ENCODE assay signal across 9 cellular contexts in genomic region chr16:4081577-4082021, GRCh38. TPM values are rescaled to one million over a fixed set of nuclear protein-coding genes. Genes with fewer than 3 reads are reported as not detected.
DNase-seq lines count a peak whose midpoint lies in the region; ATAC-seq and TF ChIP-seq lines count a peak whose summit lies in the region.
"Had no signal": no experiment of that assay in that cellular context is flagged by ENCODE, and none has a peak within 500 bp of the region (broad histone marks: within the 10 kb centered on the region; RNA-seq: fewer than 3 reads in every experiment).

No MANE protein-coding gene starts in this region.

- H3K23me2 ChIP-seq in H9 (ENCODE audit: insufficient read length, low read depth, low read length, poor library complexity, severe bottlenecking), result no peaks in the 10 kb centered on the region

- 0 out of 2 replicates have a peak, but pooled peaks cover 3% of the 10 kb centered on the region for H4K20me1 ChIP-seq in DND-41 (ENCODE audit: insufficient read depth, low read length)
- no peaks in the 10 kb centered on the region for H4K20me1 ChIP-seq in H9 (ENCODE audit: control insufficient read depth, insufficient read depth, insufficient read length)

- H4K5ac ChIP-seq in H9 (ENCODE audit: insufficient read length, low read depth, low read length), result no peak overlapping the region

- H3K9ac ChIP-seq in DND-41 (ENCODE audit: low read depth, low read length), result no peak overlapping the region
- H3K9ac ChIP-seq in endocrine pancreas (ENCODE audit: control insufficient read depth, insufficient read depth, low read length), result no peak overlapping the region
- H3K9ac ChIP-seq in neuronal stem cell (ENCODE audit: low read depth, low read length, poor library complexity), result no peak overlapping the region
- no peak overlapping the region for H3K9ac ChIP-seq in H9 (ENCODE audit: extremely low read depth, insufficient read length, low read length)

- H3K4me3 ChIP-seq in DND-41 (ENCODE audit: low read depth in 1 of 2, low read length in 2 of 2) (no peak overlapping the region), endocrine pancreas (ENCODE audit: control insufficient read depth, insufficient read depth, low read length) (peak overlapping the region; percentile 62), neuronal stem cell (ENCODE audit: low read length in 2 of 2) (no peak overlapping the region)

- H3K23ac ChIP-seq in neuronal stem cell (ENCODE audit: low read depth, low read length, poor library complexity) (no peak overlapping the region), H9 (ENCODE audit: insufficient read length, low read depth, low read length) (no peak overlapping the region)

- no peak overlapping the region for H3K56ac ChIP-seq in H9 (ENCODE audit: insufficient read length, low read depth, low read length)

- H2AFZ ChIP-seq in DND-41 (ENCODE audit: low read depth, low read length) (no peak overlapping the region), neuronal stem cell (ENCODE audit: low read length) (no peak overlapping the region), H9 (ENCODE audit: low read length) (no peak overlapping the region)

- H3K4me1 ChIP-seq in DND-41 (ENCODE audit: insufficient read depth, low read length) (no peaks in the 10 kb centered on the region), endocrine pancreas (ENCODE audit: control insufficient read depth, insufficient read depth, low read length) (no peaks in the 10 kb centered on the region), neuronal stem cell (ENCODE audit: control insufficient read depth in 2 of 2, insufficient read depth in 1 of 2, low read depth in 1 of 2, low read length in 2 of 2) (peaks cover 0 to 4% of the 10 kb centered on the region in 2 donors), H9 (ENCODE audit: insufficient read depth, low read length) (no peaks in the 10 kb centered on the region)

- no peaks in the 10 kb centered on the region for H3K9me3 Mint-ChIP-seq in activated CD8-positive, alpha-beta T cell treated with anti-CD3 and anti-CD28 coated beads, Interleukin-2, amount 10 ng/mL, durations not matched to agents 7 days and 5 days (ENCODE audit: insufficient read depth)
- peaks cover 0 to 2% of the 10 kb centered on the region in 2 experiments; a peak in 2 of 5 replicates for H3K9me3 Mint-ChIP-seq in H9

- peak overlapping the region; percentile 50 for H3K27ac Mint-ChIP-seq in activated CD8-positive, alpha-beta T cell treated with anti-CD3 and anti-CD28 coated beads, Interleukin-2, amount 10 ng/mL, durations not matched to agents 7 days and 5 days
- H3K27ac Mint-ChIP-seq in H9, result no peak overlapping the region

- peaks cover 44% of the 10 kb centered on the region for H3K4me1 Mint-ChIP-seq in activated CD8-positive, alpha-beta T cell treated with anti-CD3 and anti-CD28 coated beads, Interleukin-2, amount 10 ng/mL, durations not matched to agents 7 days and 5 days (ENCODE audit: low read depth)
- H3K4me1 Mint-ChIP-seq in H9, result peaks cover 12 to 20% of the 10 kb centered on the region in 2 experiments

- H3K4ac ChIP-seq in neuronal stem cell (ENCODE audit: low read length) (no peak overlapping the region), H9 (ENCODE audit: low read depth, low read length) (no peak overlapping the region)

- H3K27ac ChIP-seq in DND-41 (ENCODE audit: low read length), result no peak overlapping the region
- H3K27ac ChIP-seq in neuronal stem cell (replicated peaks; ENCODE audit: low read length), result no peak overlapping the region
- H3K27ac ChIP-seq in H9 (ENCODE audit: insufficient read length, low read depth, low read length), result no peak overlapping the region

- POLR2A ChIA-PET in activated CD8-positive, alpha-beta T cell treated with anti-CD3 and anti-CD28 coated beads, Interleukin-2, amount 10 ng/mL, durations not matched to agents 7 days and 5 days (lab: Charles Lee), result interaction anchor here (0.6 kb wide), 1 partner anchor 28 kb away, joined by 4 read pairs; no protein-coding TSS in a partner anchor

- peak overlapping the region; percentile 27 for H3K4me3 Mint-ChIP-seq in activated CD8-positive, alpha-beta T cell treated with anti-CD3 and anti-CD28 coated beads, Interleukin-2, amount 10 ng/mL, durations not matched to agents 7 days and 5 days
- no peak overlapping the region for H3K4me3 Mint-ChIP-seq in H9

- H4K91ac ChIP-seq in neuronal stem cell (ENCODE audit: low read depth, low read length, poor library complexity) (no peak overlapping the region), H9 (ENCODE audit: insufficient read length, low read depth, low read length) (no peak overlapping the region)

- H3K36me3 ChIP-seq in DND-41 (ENCODE audit: insufficient read depth, low read length) (no peaks in the 10 kb centered on the region), endocrine pancreas (ENCODE audit: control insufficient read depth, insufficient read depth, low read length) (no peaks in the 10 kb centered on the region), neuronal stem cell (replicated peaks in 1 of 2; ENCODE audit: control insufficient read depth in 2 of 2, insufficient read depth in 2 of 2, low read length in 2 of 2) (no peaks in the 10 kb centered on the region)

- no peak overlapping the region for H3K14ac ChIP-seq in neuronal stem cell (ENCODE audit: low read length)
- H3K14ac ChIP-seq in H9 (ENCODE audit: insufficient read depth, low read length), result no peak overlapping the region; the same call in 1 of the 2 replicates

- H3K79me2 ChIP-seq in DND-41 (ENCODE audit: insufficient read depth, low read length) (no peaks in the 10 kb centered on the region), H9 (ENCODE audit: insufficient read depth, low read length) (no peaks in the 10 kb centered on the region)

- CTCF ChIA-PET in activated CD8-positive, alpha-beta T cell treated with anti-CD3 and anti-CD28 coated beads, Interleukin-2, amount 10 ng/mL, durations not matched to agents 7 days and 5 days (lab: Charles Lee), result interaction anchor here (0.6 to 1.1 kb wide), 2 partner anchors 11 to 172 kb away, joined by 3 to 4 read pairs; no protein-coding TSS in a partner anchor

- peaks cover 8% of the 10 kb centered on the region for H3K36me3 Mint-ChIP-seq in activated CD8-positive, alpha-beta T cell treated with anti-CD3 and anti-CD28 coated beads, Interleukin-2, amount 10 ng/mL, durations not matched to agents 7 days and 5 days (ENCODE audit: low read depth)
- H3K36me3 Mint-ChIP-seq in H9 (ENCODE audit: insufficient read depth in 1 of 3, low read depth in 3 of 3), result peaks cover 0 to 2% (median 0%) of the 10 kb centered on the region in 3 experiments; a peak in 1 of 7 replicates

- H3K18ac ChIP-seq in neuronal stem cell (ENCODE audit: low read length) (no peak overlapping the region), H9 (ENCODE audit: insufficient read length, low read depth, low read length) (no peak overlapping the region)

- TF ChIP-seq CTCF in DND-41 (IDR thresholded peaks at IDR 0.05; ENCODE audit: borderline replicate concordance, extremely low read depth, low read length, poor library complexity, severe bottlenecking) (no peak), H9 (conservative IDR thresholded peaks at IDR 0.05) (no peak)

- H4K8ac ChIP-seq in neuronal stem cell (ENCODE audit: low read depth, low read length), result no peak overlapping the region
- H4K8ac ChIP-seq in H9 (replicated peaks; ENCODE audit: insufficient read length, low read depth, low read length), result no peak overlapping the region

- H2BK12ac ChIP-seq in neuronal stem cell (ENCODE audit: low read length) (no peak overlapping the region), H9 (ENCODE audit: insufficient read length, low read depth, low read length) (no peak overlapping the region)

- H2BK120ac ChIP-seq in neuronal stem cell (ENCODE audit: low read depth, low read length) (no peak overlapping the region), H9 (ENCODE audit: low read depth, low read length, poor library complexity, severe bottlenecking) (no peak overlapping the region)

- peak; percentile 93 for ATAC-seq in DND-41 (ENCODE audit: insufficient read depth, low read depth)
- peak; percentile 51 for ATAC-seq in activated CD8-positive, alpha-beta T cell treated with anti-CD3 and anti-CD28 coated beads, Interleukin-2, amount 10 ng/mL, durations not matched to agents 7 days and 5 days
- no peak for ATAC-seq in HG03442 (IDR thresholded peaks at IDR 0.05; ENCODE audit: unreplicated experiment)

- H2AK5ac ChIP-seq in neuronal stem cell (ENCODE audit: low read depth, low read length) (no peak overlapping the region), H9 (ENCODE audit: insufficient read length, low read length) (no peak overlapping the region)

- H2BK20ac ChIP-seq in H9 (ENCODE audit: low read depth, low read length, poor library complexity, severe bottlenecking), result no peak overlapping the region

- H2BK5ac ChIP-seq in neuronal stem cell (ENCODE audit: low read length) (no peak overlapping the region), H9 (ENCODE audit: insufficient read length, low read length) (no peak overlapping the region)

- H3K9me3 ChIP-seq in DND-41 (ENCODE audit: insufficient read depth, low read length, severe bottlenecking) (no peaks in the 10 kb centered on the region), endocrine pancreas (ENCODE audit: control insufficient read depth, low read length) (no peaks in the 10 kb centered on the region), neuronal stem cell (replicated peaks in 1 of 2; ENCODE audit: control insufficient read depth in 2 of 2, insufficient read depth in 1 of 2, low read depth in 1 of 2, low read length in 2 of 2) (no peaks in the 10 kb centered on the region), H9 (ENCODE audit: control insufficient read depth, low read depth, low read length) (no peaks in the 10 kb centered on the region)

- H3K4me2 ChIP-seq in DND-41 (ENCODE audit: insufficient read depth, low read length) (no peak overlapping the region), neuronal stem cell (ENCODE audit: insufficient read depth, low read length, poor library complexity, severe bottlenecking) (no peak overlapping the region), H9 (ENCODE audit: insufficient read depth, insufficient read length, low read length) (no peak overlapping the region)

- peak; percentile 70 for DNase-seq in DND-41
- peak; percentile 41 for DNase-seq in activated CD8-positive, alpha-beta T cell treated with anti-CD3 and anti-CD28 coated beads, Interleukin-2, amount 10 ng/mL, durations not matched to agents 7 days and 5 days
- peak; percentile 43 for DNase-seq in stimulated activated CD4-positive, alpha-beta T cell treated with anti-CD3 and anti-CD28 coated beads, Interleukin-4, amount 100 ng/mL, for 1 hour
- no peak for DNase-seq in neuronal stem cell (ENCODE audit: low spot score)
- no peak for DNase-seq in EL
- no peak for DNase-seq in H9
- DNase-seq: Kasumi-1 had no signal

- no CpG with 5 or more reads among the region's 13 CpGs for WGBS in neuronal stem cell (ENCODE audit: extremely low coverage in 2 of 2, insufficient read length in 2 of 2, insufficient replicate concordance in 1 of 2), 2 donors
- WGBS in H9 (ENCODE audit: extremely low coverage, insufficient read length, low lambda C conversion rate), result no CpG with 5 or more reads among the region's 13 CpGs

- H2BK15ac ChIP-seq in neuronal stem cell (ENCODE audit: low read length), result no peak overlapping the region
- H2BK15ac ChIP-seq in H9 (ENCODE audit: low read depth, low read length), result no peak overlapping the region

- H3K27me3 ChIP-seq in DND-41 (ENCODE audit: insufficient read depth, low read length, poor library complexity) (peaks cover 3% of the 10 kb centered on the region), endocrine pancreas (ENCODE audit: control insufficient read depth, insufficient read depth, low read length) (no peaks in the 10 kb centered on the region), neuronal stem cell (ENCODE audit: control insufficient read depth in 3 of 3, insufficient read depth in 3 of 3, low read depth in 1 of 3, low read length in 3 of 3) (no peaks in the 10 kb centered on the region), H9 (ENCODE audit: insufficient read depth, low read length) (no peaks in the 10 kb centered on the region)

- H3K79me1 ChIP-seq in neuronal stem cell (ENCODE audit: low read depth, low read length) (no peaks in the 10 kb centered on the region), H9 (ENCODE audit: insufficient read depth, low read depth, low read length, poor library complexity, severe bottlenecking) (no peaks in the 10 kb centered on the region)

- H3K27me3 Mint-ChIP-seq in activated CD8-positive, alpha-beta T cell treated with anti-CD3 and anti-CD28 coated beads, Interleukin-2, amount 10 ng/mL, durations not matched to agents 7 days and 5 days (ENCODE audit: low read depth), result no peaks in the 10 kb centered on the region
- H3K27me3 Mint-ChIP-seq in H9 (ENCODE audit: low read depth), result no peaks in the 10 kb centered on the region

- H3T11ph ChIP-seq in H9 (ENCODE audit: low read length), result no peak overlapping the region

RNA-seq across cellular contexts. Expression of gene ADCY9, which starts 34.6 kb away (rescaled TPM):
- 1 to 10 TPM; 6.2 to 6.3 TPM for total RNA-seq in activated CD8-positive, alpha-beta T cell treated with anti-CD3 and anti-CD28 coated beads, Interleukin-2, amount 10 ng/mL, durations not matched to agents 7 days and 5 days
- polyA plus RNA-seq in neuronal stem cell (2013, experiment 1 of 2), result 3.3 TPM
- polyA plus RNA-seq in neuronal stem cell (2013, experiment 2 of 2), result 3.1 TPM
- total RNA-seq in H9 (2021), result 4.7 and 5.7 TPM in 2 replicates

Comparison
In these comparisons a context has a peak if more than half of its experiments do, and no peak if none do; other contexts are left out.
1. DNase-seq: peak in DND-41 (single experiment), activated CD8-positive, alpha-beta T cell treated with anti-CD3 and anti-CD28 coated beads, Interleukin-2, amount 10 ng/mL, durations not matched to agents 7 days and 5 days (single experiment) and stimulated activated CD4-positive, alpha-beta T cell treated with anti-CD3 and anti-CD28 coated beads, Interleukin-4, amount 100 ng/mL, for 1 hour (single experiment); none in neuronal stem cell (single experiment), EL (single experiment) and H9 (single experiment).